8 cellular contexts compared by ENCODE assay signal in the genomic region with DNA sequence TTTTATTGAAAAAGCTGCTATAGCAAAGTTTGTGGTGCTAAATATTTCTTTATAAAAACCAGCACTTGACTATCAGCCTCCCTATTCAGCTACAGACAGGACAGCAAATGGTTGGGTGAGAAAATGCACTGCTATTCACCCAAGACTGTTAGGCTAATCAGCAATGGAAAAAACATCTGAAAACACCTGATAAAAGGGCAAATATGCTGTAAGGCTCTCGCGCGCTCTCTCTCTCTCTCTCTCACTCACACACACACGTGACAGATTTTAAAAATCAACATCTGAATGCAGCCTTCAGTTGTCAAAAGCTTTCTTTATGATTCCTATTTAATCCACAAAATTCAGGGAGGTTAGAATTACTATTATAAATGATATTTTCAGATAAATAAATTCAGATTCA.
"Had no signal": no experiment of that assay in that cellular context is flagged by ENCODE, and none has a peak within 500 bp of the region (broad histone marks: within the 10 kb centered on the region; RNA-seq: fewer than 3 reads in every experiment).

No MANE protein-coding gene starts in this region.

- ATAC-seq: HCT116, HepG2 had no signal

- H3K9me3 ChIP-seq: HAP-1 had no signal

- H3K9ac ChIP-seq: GM23248 had no signal

- DNase-seq: GM23248, GOT3, H7, HFFc6 had no signal

- H3K4me1 ChIP-seq: HAP-1 had no signal

- H3K27ac ChIP-seq: GM23248, HL-60 had no signal

- H3K4me3 ChIP-seq: GM23248, HAP-1 had no signal

- H3K36me3 ChIP-seq: HAP-1 had no signal

- FAIRE-seq: HepG2 had no signal
